1 cellular context compared by ENCODE assay signal in genomic region chr10:73998623-73999622, GRCh38.
TF ChIP-seq lines count a peak whose summit lies in the region.

No MANE protein-coding gene starts in this region.

TF ChIP-seq in K562, 482 proteins besides CTCF, POLR2A, EP300 and RAD21 (continued from another document and continues in another):
- TF ChIP-seq GTF3C2 (IDR thresholded peaks at IDR 0.05; ENCODE audit: borderline replicate concordance, extremely low read depth, insufficient read length), result no peak
- TF ChIP-seq THAP7 (CRISPR knock-in tag; IDR thresholded peaks at IDR 0.05), result no peak
- peak; percentile 75; the same call in 1 of the 2 replicates for TF ChIP-seq ZBTB7A (IDR thresholded peaks at IDR 0.05; ENCODE audit: borderline replicate concordance, control insufficient read depth, low read depth, low read length)
- TF ChIP-seq RCOR1 (IDR thresholded peaks at IDR 0.05; ENCODE audit: borderline replicate concordance in 1 of 2, low read depth in 2 of 2, low read length in 2 of 2), result no peak
- no peak for TF ChIP-seq GABPB2 (CRISPR knock-in tag; conservative IDR thresholded peaks at IDR 0.05)
- no peak for TF ChIP-seq ZFP30 (CRISPR knock-in tag; IDR thresholded peaks at IDR 0.05; ENCODE audit: borderline replicate concordance)
- no peak for TF ChIP-seq CXXC5 (CRISPR knock-in tag; IDR thresholded peaks at IDR 0.05)
- TF ChIP-seq PML (IDR thresholded peaks at IDR 0.05; ENCODE audit: low read length), result no peak
- TF ChIP-seq ZNF253 (CRISPR knock-in tag; conservative IDR thresholded peaks at IDR 0.05), result no peak
- TF ChIP-seq FOXJ2 (tag; IDR thresholded peaks at IDR 0.05), result no peak
- TF ChIP-seq ZKSCAN3 (CRISPR knock-in tag; IDR thresholded peaks at IDR 0.05), result no peak
- TF ChIP-seq HNRNPK (IDR thresholded peaks at IDR 0.05; ENCODE audit: low read depth, low read length, poor library complexity, severe bottlenecking), result no peak
- TF ChIP-seq FUS (optimal IDR thresholded peaks at IDR 0.05; ENCODE audit: low read depth, low read length), result no peak
- TF ChIP-seq CREB3 (tag; conservative IDR thresholded peaks at IDR 0.05; ENCODE audit: low read depth), result no peak
- no peak for TF ChIP-seq ZNF764 (CRISPR knock-in tag; IDR thresholded peaks at IDR 0.05; ENCODE audit: low read depth)
- TF ChIP-seq HDGF (IDR thresholded peaks at IDR 0.05), result no peak; the same call in 1 of the 2 replicates
- no peak for TF ChIP-seq GATAD2B (IDR thresholded peaks at IDR 0.05; ENCODE audit: borderline replicate concordance)
- peak; percentile 77; the same call in 1 of the 2 replicates for TF ChIP-seq AFF4 (CRISPR knock-in tag; IDR thresholded peaks at IDR 0.05)
- TF ChIP-seq ZNF407 (IDR thresholded peaks at IDR 0.05; ENCODE audit: low read depth), result no peak
- no peak for TF ChIP-seq TCF7L2 (IDR thresholded peaks at IDR 0.05; ENCODE audit: low read depth, low read length)
- no peak for TF ChIP-seq ZNF583 (CRISPR knock-in tag; IDR thresholded peaks at IDR 0.05)
- no peak for TF ChIP-seq RBM17 (IDR thresholded peaks at IDR 0.05; ENCODE audit: borderline replicate concordance, low read depth, low read length)
- peak; percentile 25; the same call in 1 of the 2 replicates for TF ChIP-seq BHLHE40 (IDR thresholded peaks at IDR 0.05; ENCODE audit: low read length)
- TF ChIP-seq ZNF512 (tag; IDR thresholded peaks at IDR 0.05), result no peak
- no peak for TF ChIP-seq ZKSCAN8 (CRISPR knock-in tag; IDR thresholded peaks at IDR 0.05)
- no peak for TF ChIP-seq POLR2G (IDR thresholded peaks at IDR 0.05; ENCODE audit: low read depth, low read length)
- no peak for TF ChIP-seq HMG20B (CRISPR knock-in tag; IDR thresholded peaks at IDR 0.05)
- TF ChIP-seq WHSC1 (IDR thresholded peaks at IDR 0.05; ENCODE audit: low read length), result no peak
- TF ChIP-seq PHF20 (IDR thresholded peaks at IDR 0.05; ENCODE audit: partially characterized antibody), result no peak
- no peak for TF ChIP-seq NFATC3 (IDR thresholded peaks at IDR 0.05)
- peak in 1 of 2 experiments; percentile 76; a peak in 1 of 4 replicates for TF ChIP-seq MLLT1 (IDR thresholded peaks at IDR 0.05)
- TF ChIP-seq HMGXB4 (CRISPR knock-in tag; IDR thresholded peaks at IDR 0.05), result no peak
- TF ChIP-seq HLTF (IDR thresholded peaks at IDR 0.05), result no peak
- TF ChIP-seq TRIM24 (IDR thresholded peaks at IDR 0.05), result no peak
- TF ChIP-seq RBFOX2 (IDR thresholded peaks at IDR 0.05; ENCODE audit: low read depth, low read length), result peak; percentile 85
- no peak for TF ChIP-seq ZNF707 (CRISPR knock-in tag; conservative IDR thresholded peaks at IDR 0.05)
- TF ChIP-seq SMARCC2 (IDR thresholded peaks at IDR 0.05; ENCODE audit: low read depth), result peak; percentile 44; the same call in 1 of the 2 replicates
